ENCODE assay signal across 11 cellular contexts in the genomic region with DNA sequence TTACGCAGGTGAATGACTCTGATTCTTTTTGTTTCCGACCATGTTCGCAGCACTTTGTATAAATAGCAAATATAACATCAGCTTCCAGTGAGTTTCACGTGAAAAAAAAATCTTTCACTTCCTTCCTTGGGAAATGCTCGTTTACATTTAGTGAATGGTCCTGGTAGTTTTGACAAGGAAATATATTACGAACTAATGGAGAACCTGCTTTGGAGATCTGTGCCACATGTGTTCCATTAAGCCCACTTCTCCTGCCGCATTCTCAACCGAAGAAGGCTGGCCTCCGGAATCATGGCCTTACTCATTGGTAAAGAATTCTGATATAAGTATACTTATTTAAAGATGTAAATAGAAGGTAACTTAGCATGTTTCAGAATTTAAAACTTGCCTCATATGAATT. TPM values are rescaled to one million over a fixed set of nuclear protein-coding genes. Genes with fewer than 3 reads are reported as not detected.
DNase-seq lines count a peak whose midpoint lies in the region; ATAC-seq and TF ChIP-seq lines count a peak whose summit lies in the region.
"Had no signal": no experiment of that assay in that cellular context is flagged by ENCODE, and none has a peak within 500 bp of the region (broad histone marks: within the 10 kb centered on the region; RNA-seq: fewer than 3 reads in every experiment).

No MANE protein-coding gene starts in this region.

- H3K27me3 ChIP-seq in left ventricle myocardium inferior (ENCODE audit: low read depth): no peaks in the 10 kb centered on the region
- H3K27me3 ChIP-seq in lower lobe of right lung (ENCODE audit: low read depth): no peaks in the 10 kb centered on the region
- H3K27me3 ChIP-seq in upper lobe of left lung: no peaks in the 10 kb centered on the region
- H3K27me3 ChIP-seq: tibial nerve had no signal

- H3K4me1 ChIP-seq in left ventricle myocardium inferior (peaks cover 53% of the 10 kb centered on the region), lower lobe of right lung (peaks cover 51% of the 10 kb centered on the region), upper lobe of left lung (peaks cover 43 to 60% (median 44%) of the 10 kb centered on the region in 4 donors)

- H3K27ac ChIP-seq in left ventricle myocardium inferior (replicated peaks) (peak overlapping the region; percentile 88), lower lobe of right lung (peak overlapping the region; percentile 73), upper lobe of left lung (peak overlapping the region in 3 of 4 donors; percentile 7 to 89 (median 82))

- no peak for TF ChIP-seq POLR2A in upper lobe of left lung (IDR thresholded peaks at IDR 0.05)

- H3K9me3 ChIP-seq in left ventricle myocardium inferior (replicated peaks) (no peaks in the 10 kb centered on the region), lower lobe of right lung (no peaks in the 10 kb centered on the region), upper lobe of left lung (peaks cover 0 to 6% (median 0%) of the 10 kb centered on the region in 4 donors)

- TF ChIP-seq EP300 in upper lobe of left lung (IDR thresholded peaks at IDR 0.05): no peak

- WGBS in upper lobe of left lung, 2 donors: 49 to 56% methylated on average over 9 of the region's 9 CpGs

- intact Hi-C loops in left ventricle myocardium inferior (cut with micrococcal nuclease): no loop called here
- intact Hi-C loops in left ventricle myocardium superior (cut with micrococcal nuclease): no loop called here
- intact Hi-C loops in lower lobe of right lung (cut with DNase I): no loop called here

- in situ Hi-C loops in astrocyte of the cerebellum (cut with HindIII; ENCODE audit: low sequenced_read_pairs): no loop called here

- ATAC-seq in left ventricle myocardium superior (no peak), lower lobe of right lung (no peak), upper lobe of left lung (ENCODE audit: low FRiP score in 2 of 2) (no peak)

- DNase-seq in left ventricle myocardium inferior (no peak), left ventricle myocardium superior (no peak), astrocyte of the cerebellum (ENCODE audit: low read depth) (no peak), lower lobe of right lung (no peak), upper lobe of left lung (no peak), foreskin melanocyte (no peak), mucosa of gallbladder (ENCODE audit: low spot score) (no peak)
- DNase-seq in effector CD4-positive, alpha-beta T cell: no peak
- DNase-seq: Kasumi-1, small intestine had no signal

- H3K4me3 ChIP-seq in left ventricle myocardium inferior (peak overlapping the region; percentile 96), astrocyte of the cerebellum (ENCODE audit: low read depth, low read length) (peak overlapping the region; percentile 77), lower lobe of right lung (peak overlapping the region; percentile 92), upper lobe of left lung (peak overlapping the region in 2 of 4 donors; percentile 83 to 99)

- peaks cover 44% of the 10 kb centered on the region for H3K36me3 ChIP-seq in left ventricle myocardium inferior
- H3K36me3 ChIP-seq in lower lobe of right lung: peaks cover 38% of the 10 kb centered on the region
- H3K36me3 ChIP-seq in upper lobe of left lung: peaks cover 0 to 29% (median 15%) of the 10 kb centered on the region in 4 donors

- TF ChIP-seq CTCF in left ventricle myocardium inferior (IDR thresholded peaks at IDR 0.05; ENCODE audit: borderline replicate concordance): no peak
- TF ChIP-seq CTCF in astrocyte of the cerebellum (IDR thresholded peaks at IDR 0.05; ENCODE audit: low read depth, low read length, missing control alignments): no peak
- TF ChIP-seq CTCF in lower lobe of right lung (IDR thresholded peaks at IDR 0.05): no peak
- TF ChIP-seq CTCF in upper lobe of left lung (IDR thresholded peaks at IDR 0.05): no peak

RNA-seq across cellular contexts. Expression of a gene that starts 3.6 kb away (rescaled TPM):
- total RNA-seq in left ventricle myocardium inferior (12.3 TPM), left ventricle myocardium superior (11.3 TPM), lower lobe of right lung (24.1 TPM), upper lobe of left lung (10 to 100 TPM; 16.3 to 57.6 (median 20.6) TPM), mucosa of gallbladder (21.1 TPM)

RNA-seq across cellular contexts. Expression of a gene that starts 3.9 kb away (rescaled TPM):
- total RNA-seq in left ventricle myocardium inferior (7.5 TPM), left ventricle myocardium superior (7.5 TPM), lower lobe of right lung (42.2 TPM), upper lobe of left lung (100 to 1,000 TPM in 1 of 6 donors, 10 to 100 TPM in 5; 32.1 to 152 (median 49.8) TPM), mucosa of gallbladder (48.5 TPM)
